ENCODE assay signal across 1 cellular context in genomic region chr17:51263001-51263400, GRCh38.
TF ChIP-seq lines count a peak whose summit lies in the region.

No MANE protein-coding gene starts in this region.

TF ChIP-seq in GM12878, 131 proteins besides CTCF, POLR2A, EP300 and RAD21:
- TF ChIP-seq EGR1 (IDR thresholded peaks at IDR 0.05; ENCODE audit: borderline replicate concordance in 1 of 2, low read depth in 2 of 2, low read length in 2 of 2): no peak
- no peak for TF ChIP-seq STAT3 (IDR thresholded peaks at IDR 0.05; ENCODE audit: low read depth, low read length)
- 0 out of 2 replicates have a peak, but pooled peaks have one; percentile 41 for TF ChIP-seq WRNIP1 (IDR thresholded peaks at IDR 0.05; ENCODE audit: borderline replicate concordance, low read depth, low read length)
- no peak for TF ChIP-seq ZNF217 (IDR thresholded peaks at IDR 0.05)
- no peak for TF ChIP-seq CREM (IDR thresholded peaks at IDR 0.05; ENCODE audit: low read depth)
- TF ChIP-seq NR2C1 (IDR thresholded peaks at IDR 0.05): no peak
